In genomic region chr3:45868213-45868612, GRCh38 we compare ENCODE assay signal across 21 cellular contexts. TPM values are rescaled to one million over a fixed set of nuclear protein-coding genes. Genes with fewer than 3 reads are reported as not detected.
A peak's percentile ranks its signal among the peaks of the same experiment; 100 is the strongest.
DNase-seq lines count a peak whose midpoint lies in the region; ATAC-seq, FAIRE-seq and TF ChIP-seq lines count a peak whose summit lies in the region.
"Had no signal": no experiment of that assay in that cellular context is flagged by ENCODE, and none has a peak within 500 bp of the region (broad histone marks: within the 10 kb centered on the region; RNA-seq: fewer than 3 reads in every experiment).

No MANE protein-coding gene starts in this region.

- intact Hi-C loops in PC-3 (cut with micrococcal nuclease), result loop anchor here (1.0 kb wide), 1 partner anchor 25 kb away; no protein-coding TSS in a partner anchor

- no peaks in the 10 kb centered on the region for H3K27me3 ChIP-seq in PC-3 (ENCODE audit: low read length)

- H3F3A ChIP-seq in PC-3 (ENCODE audit: low read length, unreplicated experiment), result no peaks in the 10 kb centered on the region

- H3K4me3 ChIP-seq in LNCaP clone FGC (ENCODE audit: low read depth, low read length) (no peak overlapping the region), PC-3 (ENCODE audit: low read length) (no peak overlapping the region)

- POLR2A ChIA-PET in PC-3 (lab: Charles Lee; ENCODE audit: unreplicated experiment), result interaction anchor here (0.6 to 0.8 kb wide), 4 partner anchors 13 to 318 kb away, joined by 4 to 14 read pairs (median 4); no protein-coding TSS in a partner anchor

- no peaks in the 10 kb centered on the region for H3K79me2 ChIP-seq in PC-3 (ENCODE audit: low read length)

- H3K9ac ChIP-seq in PC-3 (ENCODE audit: low read length), result no peak overlapping the region
- H3K9ac ChIP-seq: KMS-11 had no signal

- TF ChIP-seq CTCF in LNCaP clone FGC (IDR thresholded peaks at IDR 0.05; ENCODE audit: control insufficient read depth, extremely low read depth, insufficient read depth) (no peak), PC-3 (conservative IDR thresholded peaks at IDR 0.05; ENCODE audit: low read depth, low read length) (no peak), D721Med (IDR thresholded peaks at IDR 0.05; ENCODE audit: insufficient read depth, missing control alignments) (no peak)

- CTCF ChIA-PET in PC-3 (lab: Charles Lee), result interaction anchor here (0.5 to 1.1 kb wide), 4 partner anchors 25 to 877 kb away, joined by 3 to 7 read pairs (median 5); no protein-coding TSS in a partner anchor

- peak; percentile 96 for ATAC-seq in PC-3
- ATAC-seq: Right ventricle myocardium inferior had no signal

- H3K36me3 ChIP-seq in PC-3 (ENCODE audit: low read depth, low read length), result no peaks in the 10 kb centered on the region

- H3K27ac ChIP-seq in PC-3 (ENCODE audit: low read length), result peak overlapping the region; percentile 21; the same call in 1 of the 2 replicates
- H3K27ac ChIP-seq: KMS-11 had no signal

- peak; percentile 0 for DNase-seq in NCI-H510A treated with DMSO at 0.1 percent for 48 hours (lab: John Stamatoyannopoulos, UW)
- DNase-seq in NCI-H510A (lab: John Stamatoyannopoulos, UW), result no peak
- peak; percentile 54 for DNase-seq in LNCaP clone FGC (ENCODE audit: low read depth)
- DNase-seq in PC-3, result peak; percentile 89
- no peak for DNase-seq in D721Med (ENCODE audit: insufficient read length, low spot score)
- no peak for DNase-seq in C1 segment of cervical spinal cord (lab: John Stamatoyannopoulos, UW)
- no peak for DNase-seq in central memory CD4-positive, alpha-beta T cell
- DNase-seq: NCI-H1436, NCI-H1930, NCI-H446, NCI-H774, OCI-M1, T1000 had no signal

- peak overlapping the region; percentile 43; the same call in 1 of the 2 replicates for H3K4me2 ChIP-seq in PC-3 (ENCODE audit: low read length)
- H3K4me2 ChIP-seq: KMS-11 had no signal

- BruUV-seq in PC-3 (replicated peaks; lab: Mats Ljungman, UMichigan), result no TSS peak

- H3K9me2 ChIP-seq in PC-3 (replicated peaks; ENCODE audit: low read length), result no peaks in the 10 kb centered on the region

- H2AFZ ChIP-seq in PC-3 (ENCODE audit: low read length), result no peak overlapping the region

- no peak for FAIRE-seq in D721Med (lab: Jason Lieb, UNC)
- FAIRE-seq: A204.1, GM19239, HTR-8/SVneo had no signal

- H3K4me1 ChIP-seq in PC-3 (ENCODE audit: insufficient read depth, low read length), result peaks cover 10% of the 10 kb centered on the region

- no peaks in the 10 kb centered on the region for H3K9me3 ChIP-seq in PC-3 (ENCODE audit: low read length)

- no peaks in the 10 kb centered on the region for H4K20me1 ChIP-seq in PC-3 (ENCODE audit: low read length)

RNA-seq across cellular contexts. Expression of gene CCR9, which starts 18.1 kb away (rescaled TPM):
- not detected in 2 replicates for total RNA-seq in PC-3 (2014; rRNA removed)
- total RNA-seq: G401, H4, M059J, Right ventricle myocardium inferior had no signal

RNA-seq across cellular contexts. Expression of gene LZTFL1, which starts 26.3 kb away (rescaled TPM):
- total RNA-seq in PC-3 (2014; rRNA removed), result 8.3 and 14.2 TPM in 2 replicates

Comparison
In these comparisons a context has a peak if more than half of its experiments do, and no peak if none do; other contexts are left out.
1. DNase-seq: peak in NCI-H510A treated with DMSO at 0.1 percent for 48 hours (single experiment), LNCaP clone FGC (single experiment) and PC-3 (single experiment); none in NCI-H510A (single experiment), D721Med (single experiment), C1 segment of cervical spinal cord (0 of 14) and central memory CD4-positive, alpha-beta T cell (single experiment).